ENCODE assay signal across 23 cellular contexts in genomic region chr1:180680558-180681144, GRCh38. TPM values are rescaled to one million over a fixed set of nuclear protein-coding genes. Genes with fewer than 3 reads are reported as not detected.
DNase-seq lines count a peak whose midpoint lies in the region; ATAC-seq, FAIRE-seq and TF ChIP-seq lines count a peak whose summit lies in the region.
"Had no signal": no experiment of that assay in that cellular context is flagged by ENCODE, and none has a peak within 500 bp of the region (broad histone marks: within the 10 kb centered on the region; RNA-seq: fewer than 3 reads in every experiment).

No MANE protein-coding gene starts in this region.

- no peak for FAIRE-seq in H54 (lab: Jason Lieb, UNC)
- FAIRE-seq: GM12891, islet of Langerhans, urothelium cell line had no signal

- no peak overlapping the region for H3K4me2 ChIP-seq in PC-3 (ENCODE audit: low read length)

- H4K20me1 ChIP-seq in PC-3 (ENCODE audit: low read length) = no peaks in the 10 kb centered on the region

- intact Hi-C loops in PC-3 (cut with micrococcal nuclease) (no loop called here), psoas muscle (cut with DNase I) (no loop called here)

- ATAC-seq in PC-3 (peak; percentile 53), psoas muscle (peak; percentile 42 to 88 (median 85)), GM18873 (IDR thresholded peaks at IDR 0.05; ENCODE audit: low FRiP score, unreplicated experiment) (no peak), HG03108 (IDR thresholded peaks at IDR 0.05; ENCODE audit: unreplicated experiment) (no peak)
- ATAC-seq: effector memory CD8-positive, alpha-beta T cell had no signal

- no TSS peak for BruUV-seq in PC-3 (replicated peaks; lab: Mats Ljungman, UMichigan)

- H3K36me3 ChIP-seq in PC-3 (ENCODE audit: low read depth, low read length) (no peaks in the 10 kb centered on the region), psoas muscle (ENCODE audit: insufficient read depth in 1 of 2, low read depth in 1 of 2) (no peaks in the 10 kb centered on the region)
- H3K36me3 ChIP-seq: cardiac muscle cell had no signal

- H3K4me1 ChIP-seq in PC-3 (ENCODE audit: insufficient read depth, low read length) = peaks cover 10% of the 10 kb centered on the region
- no peaks in the 10 kb centered on the region for H3K4me1 ChIP-seq in psoas muscle

- H3K4me3 ChIP-seq in PC-3 (ENCODE audit: low read length) = no peak overlapping the region
- no peak overlapping the region for H3K4me3 ChIP-seq in choroid plexus epithelial cell (ENCODE audit: low read depth, low read length)
- no peak overlapping the region for H3K4me3 ChIP-seq in psoas muscle
- H3K4me3 ChIP-seq: cardiac muscle cell, skin epidermis had no signal

- TF ChIP-seq POLR2A in H54 (IDR thresholded peaks at IDR 0.05; ENCODE audit: low read depth, low read length) = no peak

- WGBS in psoas muscle, 3 donors = 61 to 73% (median 63%) methylated on average over 7 of the region's 7 CpGs

- H3K27me3 ChIP-seq in PC-3 (ENCODE audit: low read length) (no peaks in the 10 kb centered on the region), psoas muscle (ENCODE audit: insufficient read depth in 3 of 3, low read length in 2 of 3) (no peaks in the 10 kb centered on the region)
- H3K27me3 ChIP-seq: cardiac muscle cell had no signal

- CTCF ChIA-PET in PC-3 (lab: Charles Lee) = no interaction called here

- no peaks in the 10 kb centered on the region for H3K9me3 ChIP-seq in PC-3 (ENCODE audit: low read length)
- no peaks in the 10 kb centered on the region for H3K9me3 ChIP-seq in psoas muscle

- TF ChIP-seq CTCF in PC-3 (conservative IDR thresholded peaks at IDR 0.05; ENCODE audit: low read depth, low read length) (no peak), choroid plexus epithelial cell (conservative IDR thresholded peaks at IDR 0.05; ENCODE audit: low read depth, low read length) (no peak), psoas muscle (IDR thresholded peaks at IDR 0.05) (no peak)

- H2AFZ ChIP-seq in PC-3 (ENCODE audit: low read length) = no peak overlapping the region

- H3K9me2 ChIP-seq in PC-3 (replicated peaks; ENCODE audit: low read length) = no peaks in the 10 kb centered on the region

- POLR2A ChIA-PET in PC-3 (lab: Charles Lee; ENCODE audit: unreplicated experiment) = no interaction called here

- H3K9ac ChIP-seq in PC-3 (ENCODE audit: low read length) = no peak overlapping the region

- H3K27ac ChIP-seq in PC-3 (ENCODE audit: low read length) = no peak overlapping the region
- no peak overlapping the region for H3K27ac ChIP-seq in psoas muscle
- H3K27ac ChIP-seq: C4-2B, cardiac muscle cell, HL-60, skin epidermis had no signal

- DNase-seq in ELR (ENCODE audit: low read depth) (peak; percentile 74), PC-3 (peak; percentile 69), choroid plexus epithelial cell (ENCODE audit: low read depth) (peak; percentile 85), psoas muscle (no peak), H54 (ENCODE audit: insufficient read length, low spot score) (no peak)
- DNase-seq: activated B cell treated with CpG ODN at 0.5 μM for 24 hours; activated CD8-positive, alpha-beta memory T cell treated with anti-CD3 and anti-CD28 coated beads for 24 hours; activated gamma-delta T cell; effector memory CD8-positive, alpha-beta T cell; KG1; NCI-H1436 treated with DMSO at 0.1 percent for 48 hours; NCI-H524; OCI-M1; stimulated activated naive CD4-positive, alpha-beta T cell treated with Interleukin-2 at 50 U/mL for 16 hours had no signal

- H3F3A ChIP-seq in PC-3 (ENCODE audit: low read length, unreplicated experiment) = no peaks in the 10 kb centered on the region

- no peaks in the 10 kb centered on the region for H3K79me2 ChIP-seq in PC-3 (ENCODE audit: low read length)

RNA-seq across cellular contexts. Expression of gene XPR1, which starts 48.8 kb away (rescaled TPM):
- total RNA-seq in PC-3 (2014; rRNA removed) (7.3 and 8.2 TPM in 2 replicates), psoas muscle (10 to 100 TPM; 10.9 to 19.1 (median 13.2) TPM)
- polyA plus RNA-seq in psoas muscle = 10 to 100 TPM in 1 of 3 donors, 1 to 10 TPM in 2; 3.7 to 13.4 (median 3.8) TPM

Comparison
In these comparisons a context has a peak if more than half of its experiments do, and no peak if none do; other contexts are left out.
1. DNase-seq: peak in ELR (single experiment), PC-3 (single experiment) and choroid plexus epithelial cell (single experiment); none in psoas muscle (0 of 2) and H54 (single experiment).
2. ATAC-seq: peak in PC-3 (single experiment) and psoas muscle (4 of 4); none in GM18873 (single experiment) and HG03108 (single experiment).